Comparison of ENCODE assay signal across 10 cellular contexts in genomic region chr5:95087819-95088317, GRCh38.
A peak's percentile ranks its signal among the peaks of the same experiment; 100 is the strongest.
DNase-seq lines count a peak whose midpoint lies in the region; ATAC-seq and TF ChIP-seq lines count a peak whose summit lies in the region.
"Had no signal": no experiment of that assay in that cellular context is flagged by ENCODE, and none has a peak within 500 bp of the region (broad histone marks: within the 10 kb centered on the region; RNA-seq: fewer than 3 reads in every experiment).

No MANE protein-coding gene starts in this region.

- no peak overlapping the region for H3K27ac ChIP-seq in aorta (ENCODE audit: low read depth in 1 of 2, low read length in 2 of 2)
- H3K27ac ChIP-seq: SK-N-MC had no signal

- H3K4me1 ChIP-seq in aorta (ENCODE audit: control insufficient read depth in 1 of 2, insufficient read depth in 2 of 2, low read length in 2 of 2) = no peaks in the 10 kb centered on the region

- no peaks in the 10 kb centered on the region for H3K27me3 ChIP-seq in aorta (ENCODE audit: control insufficient read depth in 1 of 2, insufficient read depth in 2 of 2, low read length in 1 of 2)

- H3K36me3 ChIP-seq in aorta (ENCODE audit: control insufficient read depth in 1 of 2, insufficient read depth in 2 of 2, low read length in 1 of 2) = no peaks in the 10 kb centered on the region

- peaks cover 12% of the 10 kb centered on the region for H3K9me3 Mint-ChIP-seq in natural killer cell treated with Interleukin-12 subunit alpha and Interleukin-12 subunit beta and Interleukin-15 and Interleukin-18, amount 100 ng/mL, for 72 hours
- H3K9me3 Mint-ChIP-seq in natural killer cell = no peaks in the 10 kb centered on the region
- peaks cover 10% of the 10 kb centered on the region for H3K9me3 Mint-ChIP-seq in osteocyte (ENCODE audit: unreplicated experiment)

- H3K4me1 Mint-ChIP-seq in natural killer cell treated with Interleukin-12 subunit alpha and Interleukin-12 subunit beta and Interleukin-15 and Interleukin-18, amount 100 ng/mL, for 72 hours (ENCODE audit: low read depth in 2 of 2) = peaks cover 24 to 29% of the 10 kb centered on the region in 2 donors
- H3K4me1 Mint-ChIP-seq in natural killer cell (peaks cover 15% of the 10 kb centered on the region in 2 donors), osteocyte (ENCODE audit: unreplicated experiment) (peaks cover 6% of the 10 kb centered on the region)

- peaks cover 4% of the 10 kb centered on the region for H3K9me3 ChIP-seq in aorta (ENCODE audit: control insufficient read depth, low read length)

- no peak for DNase-seq in natural killer cell treated with Interleukin-12 subunit alpha and Interleukin-12 subunit beta and Interleukin-15 and Interleukin-18, amount 100 ng/mL, for 72 hours (ENCODE audit: low spot score)
- DNase-seq in natural killer cell (no peak), RPMI7951 (ENCODE audit: low read depth) (peak; percentile 65), aorta (peak in 1 of 2 donors; percentile 50), DMS153 (lab: John Stamatoyannopoulos, UW) (no peak), osteocyte (ENCODE audit: extremely low spot score, unreplicated experiment) (no peak)
- DNase-seq in activated effector memory CD4-positive, alpha-beta T cell treated with anti-CD3 and anti-CD28 coated beads, Interleukin-2, amount 50 U/mL, for 16 hours = no peak
- DNase-seq: stimulated activated CD4-positive, alpha-beta T cell treated with anti-CD3 and anti-CD28 coated beads, Interleukin-12 subunit alpha, Interleukin-12 subunit beta, amount 100 ng/mL, for 4 hours had no signal

- intact Hi-C loops in natural killer cell (cut with micrococcal nuclease) = no loop called here
- intact Hi-C loops in aorta (cut with DNase I) = no loop called here

- H3K36me3 Mint-ChIP-seq in natural killer cell treated with Interleukin-12 subunit alpha and Interleukin-12 subunit beta and Interleukin-15 and Interleukin-18, amount 100 ng/mL, for 72 hours = peaks cover 4% of the 10 kb centered on the region
- no peaks in the 10 kb centered on the region for H3K36me3 Mint-ChIP-seq in natural killer cell
- no peaks in the 10 kb centered on the region for H3K36me3 Mint-ChIP-seq in osteocyte (ENCODE audit: unreplicated experiment)

- peaks cover 0 to 3% of the 10 kb centered on the region in 2 donors for H3K27me3 Mint-ChIP-seq in natural killer cell treated with Interleukin-12 subunit alpha and Interleukin-12 subunit beta and Interleukin-15 and Interleukin-18, amount 100 ng/mL, for 72 hours
- H3K27me3 Mint-ChIP-seq in natural killer cell (ENCODE audit: low read depth in 2 of 2) = peaks cover 0 to 10% of the 10 kb centered on the region in 2 donors
- peaks cover 10% of the 10 kb centered on the region for H3K27me3 Mint-ChIP-seq in osteocyte (ENCODE audit: unreplicated experiment)

- TF ChIP-seq CTCF in natural killer cell (IDR thresholded peaks at IDR 0.05) (no peak), osteocyte (IDR thresholded peaks at IDR 0.05) (no peak)

- 83 to 88% methylated on average over 7 of the region's 7 CpGs for WGBS in aorta, 2 donors

- peak overlapping the region; percentile 41 for H3K4me3 Mint-ChIP-seq in natural killer cell treated with Interleukin-12 subunit alpha and Interleukin-12 subunit beta and Interleukin-15 and Interleukin-18, amount 100 ng/mL, for 72 hours
- H3K4me3 Mint-ChIP-seq in natural killer cell (no peak overlapping the region), osteocyte (ENCODE audit: unreplicated experiment) (no peak overlapping the region)

- peak overlapping the region in 1 of 2 donors; percentile 78 for H3K27ac Mint-ChIP-seq in natural killer cell treated with Interleukin-12 subunit alpha and Interleukin-12 subunit beta and Interleukin-15 and Interleukin-18, amount 100 ng/mL, for 72 hours
- H3K27ac Mint-ChIP-seq in natural killer cell (peak overlapping the region in 1 of 2 donors; percentile 27), osteocyte (ENCODE audit: unreplicated experiment) (no peak overlapping the region)

- peak; percentile 52 to 82 for ATAC-seq in natural killer cell treated with Interleukin-12 subunit alpha and Interleukin-12 subunit beta and Interleukin-15 and Interleukin-18, amount 100 ng/mL, for 72 hours
- ATAC-seq in natural killer cell (no peak), HG02938 (IDR thresholded peaks at IDR 0.05; ENCODE audit: unreplicated experiment) (peak; percentile 63), aorta (ENCODE audit: low FRiP score) (peak; percentile 19)

- H3K4me3 ChIP-seq in aorta (ENCODE audit: low read length in 2 of 2) = no peak overlapping the region
- H3K4me3 ChIP-seq: SK-N-MC had no signal

Comparison
In these comparisons a context has a peak if more than half of its experiments do, and no peak if none do; other contexts are left out.
1. ATAC-seq: peak in natural killer cell treated with Interleukin-12 subunit alpha and Interleukin-12 subunit beta and Interleukin-15 and Interleukin-18, amount 100 ng/mL, for 72 hours (2 of 2), HG02938 (single experiment) and aorta (single experiment); none in natural killer cell (0 of 3).